1 cellular context compared by ENCODE assay signal in the genomic region with DNA sequence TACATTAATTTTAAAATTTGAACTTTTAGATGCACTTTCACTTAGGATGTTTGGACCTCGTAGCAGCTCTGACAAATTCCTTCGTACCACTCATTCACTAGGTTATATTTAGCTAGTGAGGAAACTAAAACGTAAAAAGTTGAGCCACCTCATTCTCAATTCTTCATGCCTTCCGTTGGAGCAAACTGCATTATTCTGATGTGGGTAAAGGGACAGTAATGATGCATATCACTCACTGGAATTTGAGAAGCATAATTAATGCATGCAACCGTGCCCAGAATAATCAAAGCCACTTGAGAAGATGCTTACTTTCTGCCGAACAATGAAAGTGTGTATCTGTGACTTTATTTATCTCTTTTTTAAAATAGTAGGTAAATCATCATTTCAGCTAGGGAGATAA.
TF ChIP-seq lines count a peak whose summit lies in the region.

No MANE protein-coding gene starts in this region.

TF ChIP-seq in HEK293, 187 proteins besides CTCF, POLR2A, EP300 and RAD21 (continued from another document):
- TF ChIP-seq, protein P1, sequence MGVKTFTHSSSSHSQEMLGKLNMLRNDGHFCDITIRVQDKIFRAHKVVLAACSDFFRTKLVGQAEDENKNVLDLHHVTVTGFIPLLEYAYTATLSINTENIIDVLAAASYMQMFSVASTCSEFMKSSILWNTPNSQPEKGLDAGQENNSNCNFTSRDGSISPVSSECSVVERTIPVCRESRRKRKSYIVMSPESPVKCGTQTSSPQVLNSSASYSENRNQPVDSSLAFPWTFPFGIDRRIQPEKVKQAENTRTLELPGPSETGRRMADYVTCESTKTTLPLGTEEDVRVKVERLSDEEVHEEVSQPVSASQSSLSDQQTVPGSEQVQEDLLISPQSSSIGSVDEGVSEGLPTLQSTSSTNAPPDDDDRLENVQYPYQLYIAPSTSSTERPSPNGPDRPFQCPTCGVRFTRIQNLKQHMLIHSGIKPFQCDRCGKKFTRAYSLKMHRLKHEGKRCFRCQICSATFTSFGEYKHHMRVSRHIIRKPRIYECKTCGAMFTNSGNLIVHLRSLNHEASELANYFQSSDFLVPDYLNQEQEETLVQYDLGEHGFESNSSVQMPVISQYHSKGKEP (tag by site-specific recombination; IDR thresholded peaks at IDR 0.05) = peak; percentile 83
- peak; percentile 50; the same call in 1 of the 2 replicates for TF ChIP-seq SCRT1 (tag by site-specific recombination; IDR thresholded peaks at IDR 0.05; ENCODE audit: borderline replicate concordance)
- TF ChIP-seq, protein P2, sequence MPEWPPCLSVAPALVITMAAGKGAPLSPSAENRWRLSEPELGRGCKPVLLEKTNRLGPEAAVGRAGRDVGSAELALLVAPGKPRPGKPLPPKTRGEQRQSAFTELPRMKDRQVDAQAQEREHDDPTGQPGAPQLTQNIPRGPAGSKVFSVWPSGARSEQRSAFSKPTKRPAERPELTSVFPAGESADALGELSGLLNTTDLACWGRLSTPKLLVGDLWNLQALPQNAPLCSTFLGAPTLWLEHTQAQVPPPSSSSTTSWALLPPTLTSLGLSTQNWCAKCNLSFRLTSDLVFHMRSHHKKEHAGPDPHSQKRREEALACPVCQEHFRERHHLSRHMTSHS (tag by site-specific recombination; IDR thresholded peaks at IDR 0.05) = no peak
- TF ChIP-seq SP7 (tag by site-specific recombination; IDR thresholded peaks at IDR 0.05) = peak; percentile 80
- no peak for TF ChIP-seq ZNF416 (tag by site-specific recombination; IDR thresholded peaks at IDR 0.05)
- TF ChIP-seq YY1 (tag by site-specific recombination; IDR thresholded peaks at IDR 0.05) = no peak
- TF ChIP-seq, protein P3, sequence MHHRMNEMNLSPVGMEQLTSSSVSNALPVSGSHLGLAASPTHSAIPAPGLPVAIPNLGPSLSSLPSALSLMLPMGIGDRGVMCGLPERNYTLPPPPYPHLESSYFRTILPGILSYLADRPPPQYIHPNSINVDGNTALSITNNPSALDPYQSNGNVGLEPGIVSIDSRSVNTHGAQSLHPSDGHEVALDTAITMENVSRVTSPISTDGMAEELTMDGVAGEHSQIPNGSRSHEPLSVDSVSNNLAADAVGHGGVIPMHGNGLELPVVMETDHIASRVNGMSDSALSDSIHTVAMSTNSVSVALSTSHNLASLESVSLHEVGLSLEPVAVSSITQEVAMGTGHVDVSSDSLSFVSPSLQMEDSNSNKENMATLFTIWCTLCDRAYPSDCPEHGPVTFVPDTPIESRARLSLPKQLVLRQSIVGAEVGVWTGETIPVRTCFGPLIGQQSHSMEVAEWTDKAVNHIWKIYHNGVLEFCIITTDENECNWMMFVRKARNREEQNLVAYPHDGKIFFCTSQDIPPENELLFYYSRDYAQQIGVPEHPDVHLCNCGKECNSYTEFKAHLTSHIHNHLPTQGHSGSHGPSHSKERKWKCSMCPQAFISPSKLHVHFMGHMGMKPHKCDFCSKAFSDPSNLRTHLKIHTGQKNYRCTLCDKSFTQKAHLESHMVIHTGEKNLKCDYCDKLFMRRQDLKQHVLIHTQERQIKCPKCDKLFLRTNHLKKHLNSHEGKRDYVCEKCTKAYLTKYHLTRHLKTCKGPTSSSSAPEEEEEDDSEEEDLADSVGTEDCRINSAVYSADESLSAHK (tag by site-specific recombination; IDR thresholded peaks at IDR 0.05) = no peak
- no peak for TF ChIP-seq ZNF223 (tag by site-specific recombination; IDR thresholded peaks at IDR 0.05)
- TF ChIP-seq, protein P4, sequence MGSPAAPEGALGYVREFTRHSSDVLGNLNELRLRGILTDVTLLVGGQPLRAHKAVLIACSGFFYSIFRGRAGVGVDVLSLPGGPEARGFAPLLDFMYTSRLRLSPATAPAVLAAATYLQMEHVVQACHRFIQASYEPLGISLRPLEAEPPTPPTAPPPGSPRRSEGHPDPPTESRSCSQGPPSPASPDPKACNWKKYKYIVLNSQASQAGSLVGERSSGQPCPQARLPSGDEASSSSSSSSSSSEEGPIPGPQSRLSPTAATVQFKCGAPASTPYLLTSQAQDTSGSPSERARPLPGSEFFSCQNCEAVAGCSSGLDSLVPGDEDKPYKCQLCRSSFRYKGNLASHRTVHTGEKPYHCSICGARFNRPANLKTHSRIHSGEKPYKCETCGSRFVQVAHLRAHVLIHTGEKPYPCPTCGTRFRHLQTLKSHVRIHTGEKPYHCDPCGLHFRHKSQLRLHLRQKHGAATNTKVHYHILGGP (tag by site-specific recombination; IDR thresholded peaks at IDR 0.05) = no peak
- TF ChIP-seq SETDB1 (IDR thresholded peaks at IDR 0.05; ENCODE audit: insufficient read length, low read length) = no peak
- TF ChIP-seq ZNF585B (tag by site-specific recombination; IDR thresholded peaks at IDR 0.05) = no peak
- peak; percentile 52; the same call in 1 of the 2 replicates for TF ChIP-seq PRDM1 (tag by site-specific recombination; IDR thresholded peaks at IDR 0.05)
- TF ChIP-seq KLF8 (tag by site-specific recombination; IDR thresholded peaks at IDR 0.05) = no peak
- TF ChIP-seq ZNF202 (tag by site-specific recombination; IDR thresholded peaks at IDR 0.05; ENCODE audit: borderline replicate concordance) = no peak
- no peak for TF ChIP-seq ZBTB20 (tag by site-specific recombination; IDR thresholded peaks at IDR 0.05)
- 0 out of 2 replicates have a peak, but pooled peaks have one; percentile 16 for TF ChIP-seq ZNF629 (tag by site-specific recombination; IDR thresholded peaks at IDR 0.05)
- TF ChIP-seq ZNF529 (tag by site-specific recombination; IDR thresholded peaks at IDR 0.05; ENCODE audit: insufficient replicate concordance) = no peak
